In the genomic region with DNA sequence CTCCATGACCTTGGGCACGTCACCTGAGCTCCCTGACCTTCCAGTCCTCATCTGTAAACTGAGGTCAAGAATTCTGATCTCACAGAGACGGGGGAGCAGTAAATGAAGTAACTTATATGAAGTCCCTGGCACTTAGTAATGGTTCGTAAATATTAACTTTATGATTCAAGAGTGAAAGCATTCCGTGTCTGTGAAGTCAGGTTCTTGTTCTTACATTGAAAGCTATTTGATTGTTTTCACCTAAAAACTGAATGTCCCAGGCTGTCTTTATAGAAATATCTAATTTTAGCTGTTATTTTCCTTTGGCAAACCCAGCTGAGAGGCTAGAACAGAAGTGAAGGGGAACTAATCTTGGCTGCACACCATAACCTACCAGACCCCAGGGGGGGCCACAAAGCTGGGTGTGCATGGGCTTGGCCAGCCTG, we compare ENCODE assay signal across 8 cellular contexts.
DNase-seq lines count a peak whose midpoint lies in the region; ATAC-seq and TF ChIP-seq lines count a peak whose summit lies in the region.

No MANE protein-coding gene starts in this region.

- intact Hi-C loops in natural killer cell (cut with micrococcal nuclease) = no loop called here

- H3F3A ChIP-seq in Loucy (ENCODE audit: low read depth) = peaks cover 3% of the 10 kb centered on the region; the same call in 1 of the 2 replicates

- no peaks in the 10 kb centered on the region for H3K9me2 ChIP-seq in Loucy (replicated peaks; ENCODE audit: low read depth, low read length)

- H3K27me3 Mint-ChIP-seq in effector memory CD8-positive, alpha-beta T cell = no peaks in the 10 kb centered on the region
- H3K27me3 Mint-ChIP-seq in natural killer cell (ENCODE audit: low read depth in 2 of 2) = no peaks in the 10 kb centered on the region

- in situ Hi-C loops in ACHN (cut with HindIII; ENCODE audit: low pct_ligation_motif_present, low pct_unique_long_range_greater_than_20kb, low sequenced_read_pairs) = no loop called here

- H3K9ac ChIP-seq in Loucy (ENCODE audit: low read depth, low read length, poor library complexity, severe bottlenecking) = peak overlapping the region; percentile 66

- peak; percentile 16 for ATAC-seq in effector memory CD8-positive, alpha-beta T cell (replicated peaks)
- ATAC-seq in natural killer cell = peak; percentile 4 to 26 (median 24)

- no peaks in the 10 kb centered on the region for H3K36me3 ChIP-seq in Loucy (ENCODE audit: insufficient read depth, low read length)

- H3K4me3 ChIP-seq in Loucy (ENCODE audit: low read length, poor library complexity, severe bottlenecking) = peak overlapping the region; percentile 65

- H3K27ac Mint-ChIP-seq in effector memory CD8-positive, alpha-beta T cell = peak overlapping the region; percentile 90 to 93
- H3K27ac Mint-ChIP-seq in natural killer cell = peak overlapping the region; percentile 66 to 86

- H3K4me1 Mint-ChIP-seq in effector memory CD8-positive, alpha-beta T cell (ENCODE audit: low read depth in 2 of 2) = peaks cover 10 to 20% of the 10 kb centered on the region in 2 donors
- peaks cover 25 to 30% of the 10 kb centered on the region in 2 donors for H3K4me1 Mint-ChIP-seq in natural killer cell

- peaks cover 9% of the 10 kb centered on the region; the same call in 1 of the 2 replicates for H3K79me2 ChIP-seq in Loucy (ENCODE audit: insufficient read depth, low read length)

- H3K4me2 ChIP-seq in Loucy (ENCODE audit: low read depth, low read length, poor library complexity, severe bottlenecking) = peak overlapping the region; percentile 74

- no peaks in the 10 kb centered on the region for H3K36me3 Mint-ChIP-seq in effector memory CD8-positive, alpha-beta T cell (ENCODE audit: insufficient read depth)
- peaks cover 23% of the 10 kb centered on the region for H3K36me3 Mint-ChIP-seq in natural killer cell

- peak; percentile 43 for DNase-seq in ACHN
- DNase-seq in effector memory CD8-positive, alpha-beta T cell = no peak
- DNase-seq in natural killer cell = no peak
- DNase-seq in DMS53 treated with DMSO at 0.1 percent for 48 hours (lab: John Stamatoyannopoulos, UW; ENCODE audit: unreplicated experiment) = no peak
- no peak for DNase-seq in amniotic stem cell (lab: John Stamatoyannopoulos, UW)
- no peak for DNase-seq in inferior parietal cortex (ENCODE audit: extremely low spot score)
- no peak for DNase-seq in NCI-H1048 (lab: John Stamatoyannopoulos, UW)

- H3K9me3 ChIP-seq in Loucy (ENCODE audit: insufficient read depth, low read depth, low read length) = peaks cover 21% of the 10 kb centered on the region; the same call in 1 of the 2 replicates

- H3K9me3 Mint-ChIP-seq in effector memory CD8-positive, alpha-beta T cell = peaks cover 0 to 5% of the 10 kb centered on the region in 2 donors
- peaks cover 0 to 4% of the 10 kb centered on the region in 2 donors for H3K9me3 Mint-ChIP-seq in natural killer cell

- H4K20me1 ChIP-seq in Loucy (ENCODE audit: insufficient read depth, low read length, poor library complexity, severe bottlenecking) = no peaks in the 10 kb centered on the region

- no peaks in the 10 kb centered on the region for H3K27me3 ChIP-seq in Loucy (ENCODE audit: insufficient read depth, low read length, poor library complexity, severe bottlenecking)

- H3K4me1 ChIP-seq in Loucy (ENCODE audit: insufficient read depth, low read length, poor library complexity, severe bottlenecking) = peaks cover 48% of the 10 kb centered on the region

- peak overlapping the region; percentile 20; the same call in 1 of the 2 replicates for H2AFZ ChIP-seq in Loucy (ENCODE audit: low read length)

- peak overlapping the region; percentile 41 to 70 for H3K4me3 Mint-ChIP-seq in effector memory CD8-positive, alpha-beta T cell
- peak overlapping the region; percentile 68 for H3K4me3 Mint-ChIP-seq in natural killer cell

- no peak for TF ChIP-seq CTCF in Loucy (conservative IDR thresholded peaks at IDR 0.05; ENCODE audit: low read length)
- no peak for TF ChIP-seq CTCF in natural killer cell (IDR thresholded peaks at IDR 0.05)
